In genomic region chr6:140993515-140993914, GRCh38 we compare ENCODE assay signal across 34 cellular contexts.
"Had no signal": no experiment of that assay in that cellular context is flagged by ENCODE, and none has a peak within 500 bp of the region (broad histone marks: within the 10 kb centered on the region; RNA-seq: fewer than 3 reads in every experiment).

No MANE protein-coding gene starts in this region.

- H3K27ac ChIP-seq: adrenal gland, body of pancreas, brain microvascular endothelial cell, breast epithelium, VCaP had no signal

- DNase-seq: activated B cell treated with CpG ODN at 0.5 μM for 24 hours; activated CD4-positive, alpha-beta memory T cell treated with anti-CD3 and anti-CD28 coated beads for 36 hours; activated CD4-positive, alpha-beta T cell treated with anti-CD3 and anti-CD28 coated beads for 4 hours; activated CD4-positive, alpha-beta T cell treated with anti-CD3 and anti-CD28 coated beads, Interleukin-2, amount 10 ng/mL, durations not matched to agents 24 days and 14 days; activated CD4-positive, alpha-beta T cell treated with anti-CD3 and anti-CD28 coated beads, Interleukin-2, amount 50 U/mL, for 1 hour; activated CD4-positive, alpha-beta T cell treated with anti-CD3 and anti-CD28 coated beads, Interleukin-2, amount 50 U/mL, for 4 hours; activated CD4-positive, CD25-positive, alpha-beta regulatory T cell treated with anti-CD3 and anti-CD28 coated beads, Interleukin-2, amount 50 U/mL, for 72 hours; activated CD8-positive, alpha-beta memory T cell treated with anti-CD3 and anti-CD28 coated beads, Interleukin-2, amount 50 U/mL, for 4 hours; activated CD8-positive, alpha-beta T cell treated with anti-CD3 and anti-CD28 coated beads for 36 hours; activated effector memory CD4-positive, alpha-beta T cell treated with anti-CD3 and anti-CD28 coated beads, Interleukin-2, amount 50 U/mL, for 16 hours; activated gamma-delta T cell treated with Interleukin-2 at 50 U/mL for 16 hours; activated naive CD4-positive, alpha-beta T cell; activated naive CD4-positive, alpha-beta T cell treated with anti-CD3 and anti-CD28 coated beads for 36 hours; activated naive CD4-positive, alpha-beta T cell treated with anti-CD3 and anti-CD28 coated beads, Interleukin-2, amount 50 U/mL, for 16 hours; activated naive CD8-positive, alpha-beta T cell treated with anti-CD3 and anti-CD28 coated beads for 36 hours; activated T-cell treated with anti-CD3 and anti-CD28 coated beads for 4 hours; activated T-cell treated with anti-CD3 and anti-CD28 coated beads, Interleukin-2, amount 50 U/mL, for 1 hour; activated T-cell treated with anti-CD3 and anti-CD28 coated beads, Interleukin-2, amount 50 U/mL, for 4 hours; activated T-cell treated with anti-CD3 and anti-CD28 coated beads, Interleukin-2, amount 50 U/mL, for 72 hours; adrenal gland; amniotic stem cell; aorta; body of pancreas; brain microvascular endothelial cell; central memory CD4-positive, alpha-beta T cell; T-helper 2 cell; T-helper 9 cell had no signal

- H3K27me3 ChIP-seq: adrenal gland, body of pancreas, brain microvascular endothelial cell, breast epithelium had no signal

- ATAC-seq: activated CD8-positive, alpha-beta T cell treated with anti-CD3 and anti-CD28 coated beads for 36 hours; activated naive CD4-positive, alpha-beta T cell treated with anti-CD3 and anti-CD28 coated beads, Interleukin-2, amount 50 U/mL, for 72 hours; activated T-cell treated with anti-CD3 and anti-CD28 coated beads, Interleukin-2, amount 50 U/mL, for 4 hours; activated T-cell treated with anti-CD3 and anti-CD28 coated beads, Interleukin-2, amount 50 U/mL, for 72 hours; activated T-helper 17 cell treated with anti-CD3 and anti-CD28 coated beads, Interleukin-2, amount 50 U/mL, for 72 hours; body of pancreas had no signal

- H3K36me3 ChIP-seq: adrenal gland, brain microvascular endothelial cell, breast epithelium had no signal

- FAIRE-seq: astrocyte, colon, TTC549 had no signal

- H3K9me3 ChIP-seq: adrenal gland, body of pancreas had no signal

- H3K4me1 ChIP-seq: adrenal gland, body of pancreas, breast epithelium had no signal

- H3K4me3 ChIP-seq: adrenal gland, body of pancreas, breast epithelium had no signal
